ENCODE assay signal across 12 cellular contexts in genomic region chr11:33721984-33722383, GRCh38. TPM values are rescaled to one million over a fixed set of nuclear protein-coding genes. Genes with fewer than 3 reads are reported as not detected.
DNase-seq lines count a peak whose midpoint lies in the region; ATAC-seq, FAIRE-seq and TF ChIP-seq lines count a peak whose summit lies in the region.
"Had no signal": no experiment of that assay in that cellular context is flagged by ENCODE, and none has a peak within 500 bp of the region (broad histone marks: within the 10 kb centered on the region; RNA-seq: fewer than 3 reads in every experiment).

No MANE protein-coding gene starts in this region.

- peaks cover 15% of the 10 kb centered on the region; the same call in 2 of the 3 replicates for H3K4me1 Mint-ChIP-seq in GM23338

- H4K91ac ChIP-seq in trophoblast cell (ENCODE audit: low read depth, low read length), result peak overlapping the region; percentile 93

- peaks cover 61% of the 10 kb centered on the region for H3K4me1 ChIP-seq in ACC112 (ENCODE audit: control insufficient read depth, insufficient read depth, low read length, unreplicated experiment)
- H3K4me1 ChIP-seq in RWPE2 (ENCODE audit: insufficient read depth, poor library complexity, severe bottlenecking), result peaks cover 90% of the 10 kb centered on the region
- peaks cover 8 to 27% of the 10 kb centered on the region in 2 donors for H3K4me1 ChIP-seq in esophagus (ENCODE audit: control insufficient read depth in 2 of 2, insufficient read depth in 2 of 2, low read length in 1 of 2)
- H3K4me1 ChIP-seq in trophoblast cell (ENCODE audit: control insufficient read depth in 1 of 2, insufficient read depth in 2 of 2, low read length in 2 of 2), result peaks cover 27 to 38% of the 10 kb centered on the region in 2 experiments
- peaks cover 0 to 25% (median 5%) of the 10 kb centered on the region in 3 donors for H3K4me1 ChIP-seq in pancreas
- H3K4me1 ChIP-seq in GM23338 (ENCODE audit: insufficient read depth), result no peaks in the 10 kb centered on the region; the same call in 1 of the 2 replicates

- H3K27me3 ChIP-seq in ACC112 (ENCODE audit: insufficient read depth, low read length), result no peaks in the 10 kb centered on the region
- H3K27me3 ChIP-seq in RWPE2 (ENCODE audit: insufficient read depth, poor library complexity, severe bottlenecking), result no peaks in the 10 kb centered on the region
- H3K27me3 ChIP-seq in esophagus (ENCODE audit: control insufficient read depth in 1 of 2, insufficient read depth in 2 of 2, low read length in 2 of 2), result no peaks in the 10 kb centered on the region
- H3K27me3 ChIP-seq in trophoblast cell (ENCODE audit: insufficient read depth, low read length), result no peaks in the 10 kb centered on the region
- H3K27me3 ChIP-seq in pancreas, result no peaks in the 10 kb centered on the region
- H3K27me3 ChIP-seq in GM23338 (ENCODE audit: insufficient read depth), result no peaks in the 10 kb centered on the region

- H3K79me1 ChIP-seq in trophoblast cell (ENCODE audit: low read length), result peaks cover 31% of the 10 kb centered on the region

- 83% methylated on average over 5 of the region's 5 CpGs for WGBS in esophagus, 2 donors
- no CpG with 5 or more reads among the region's 5 CpGs for WGBS in trophoblast cell (ENCODE audit: extremely low coverage, insufficient coverage, insufficient read length)
- WGBS in pancreas, 2 donors, result 75 to 81% methylated on average over 5 of the region's 5 CpGs

- H4K8ac ChIP-seq in trophoblast cell (ENCODE audit: low read depth, low read length), result peak overlapping the region; percentile 57

- FAIRE-seq in pancreas (lab: Jason Lieb, UNC), result no peak

- no peaks in the 10 kb centered on the region; the same call in 1 of the 2 replicates for H3K9me2 ChIP-seq in GM23338 (ENCODE audit: insufficient read depth)

- H3K27ac ChIP-seq in ACC112 (ENCODE audit: low read depth, low read length), result peak overlapping the region; percentile 100
- peak overlapping the region; percentile 91 for H3K27ac ChIP-seq in RWPE2 (ENCODE audit: poor library complexity, severe bottlenecking)
- H3K27ac ChIP-seq in esophagus (ENCODE audit: low read depth in 2 of 2, low read length in 1 of 2), result peak overlapping the region; percentile 18 to 74
- H3K27ac ChIP-seq in trophoblast cell (ENCODE audit: low read depth, low read length), result peak overlapping the region; percentile 78
- H3K27ac ChIP-seq in pancreas, result peak overlapping the region in 2 of 4 donors; percentile 4 to 68
- no peak overlapping the region for H3K27ac ChIP-seq in GM23338 (ENCODE audit: low read depth)
- H3K27ac ChIP-seq: C4-2B had no signal

- no peaks in the 10 kb centered on the region for H3K9me3 Mint-ChIP-seq in GM23338
- H3K9me3 Mint-ChIP-seq: stimulated activated naive B cell treated with anti-CD40 and anti-IgM and Interleukin-4, amounts not matched to agents 10 μg/mL and 1 μg/mL and 100 μg/mL, for 72 hours had no signal

- peaks cover 11% of the 10 kb centered on the region; the same call in 2 of the 3 replicates for H3K36me3 Mint-ChIP-seq in GM23338 (ENCODE audit: low read depth)
- H3K36me3 Mint-ChIP-seq: naive B cell had no signal

- no peak overlapping the region for H3K23ac ChIP-seq in trophoblast cell (ENCODE audit: low read length)

- H3K4me3 Mint-ChIP-seq in GM23338, result no peak overlapping the region
- H3K4me3 Mint-ChIP-seq: naive B cell had no signal

- ATAC-seq in RWPE2 (ENCODE audit: low read depth), result no peak
- ATAC-seq in pancreas, result no peak
- no peak for ATAC-seq in GM23338
- ATAC-seq in HG03135 (IDR thresholded peaks at IDR 0.05; ENCODE audit: unreplicated experiment), result no peak

- H3K27ac Mint-ChIP-seq in GM23338, result no peak overlapping the region
- H3K27ac Mint-ChIP-seq: stimulated activated naive B cell treated with anti-CD40 and anti-IgM and Interleukin-4, amounts not matched to agents 10 μg/mL and 1 μg/mL and 100 μg/mL, for 72 hours had no signal

- H2AFZ ChIP-seq in ACC112 (ENCODE audit: low read length, unreplicated experiment) (no peak overlapping the region), trophoblast cell (ENCODE audit: insufficient read depth, low read length, poor library complexity) (no peak overlapping the region), GM23338 (no peak overlapping the region)

- H3K79me2 ChIP-seq in ACC112 (ENCODE audit: control insufficient read depth, insufficient read depth, low read length, unreplicated experiment) (peaks cover 91% of the 10 kb centered on the region), trophoblast cell (ENCODE audit: control insufficient read depth, insufficient read depth, low read length, poor library complexity) (peaks cover 6% of the 10 kb centered on the region), GM23338 (replicated peaks; ENCODE audit: insufficient read depth) (peaks cover 42% of the 10 kb centered on the region)

- H2BK12ac ChIP-seq in trophoblast cell (ENCODE audit: low read length), result peak overlapping the region; percentile 86

- no peak overlapping the region for H4K12ac ChIP-seq in trophoblast cell (ENCODE audit: low read depth, low read length)

- TF ChIP-seq CTCF in RWPE2 (IDR thresholded peaks at IDR 0.05; ENCODE audit: poor library complexity, severe bottlenecking), result no peak
- no peak for TF ChIP-seq CTCF in pancreas (IDR thresholded peaks at IDR 0.05)
- no peak for TF ChIP-seq CTCF in GM23338 (conservative IDR thresholded peaks at IDR 0.05; ENCODE audit: low read depth in 2 of 2)

- H3K9me3 ChIP-seq in RWPE2 (ENCODE audit: severe bottlenecking) (no peaks in the 10 kb centered on the region), esophagus (ENCODE audit: control insufficient read depth in 2 of 2, insufficient read depth in 1 of 2, low read depth in 1 of 2, low read length in 1 of 2) (no peaks in the 10 kb centered on the region), trophoblast cell (ENCODE audit: insufficient read depth, low read depth, low read length) (no peaks in the 10 kb centered on the region), pancreas (no peaks in the 10 kb centered on the region)

- peaks cover 38% of the 10 kb centered on the region for H3K36me3 ChIP-seq in ACC112 (ENCODE audit: insufficient read depth, low read length)
- H3K36me3 ChIP-seq in RWPE2 (ENCODE audit: low read depth), result peaks cover 90% of the 10 kb centered on the region
- peaks cover 7 to 18% of the 10 kb centered on the region in 2 donors for H3K36me3 ChIP-seq in esophagus (ENCODE audit: control insufficient read depth in 2 of 2, insufficient read depth in 2 of 2, low read length in 1 of 2)
- H3K36me3 ChIP-seq in trophoblast cell (ENCODE audit: control insufficient read depth in 1 of 2, insufficient read depth in 2 of 2, low read length in 2 of 2), result peaks cover 8 to 13% of the 10 kb centered on the region in 2 experiments
- H3K36me3 ChIP-seq in pancreas, result peaks cover 0 to 24% (median 7%) of the 10 kb centered on the region in 3 donors
- H3K36me3 ChIP-seq in GM23338 (ENCODE audit: insufficient read depth), result 0 out of 2 replicates have a peak, but pooled peaks cover 5% of the 10 kb centered on the region

- peaks cover 6% of the 10 kb centered on the region for H3K27me3 Mint-ChIP-seq in GM23338 (ENCODE audit: insufficient read depth, low read depth, poor library complexity)
- H3K27me3 Mint-ChIP-seq: naive B cell had no signal

- H2BK5ac ChIP-seq in trophoblast cell (ENCODE audit: low read depth, low read length, poor library complexity), result peak overlapping the region; percentile 86

- H2AK5ac ChIP-seq in trophoblast cell (ENCODE audit: low read length), result peak overlapping the region; percentile 16

- H2BK120ac ChIP-seq in trophoblast cell (ENCODE audit: insufficient read depth, low read length, poor library complexity), result peak overlapping the region; percentile 65

- DNase-seq in RWPE2 (ENCODE audit: low spot score) (no peak), trophoblast cell (no peak), pancreas (no peak), GM23338 (ENCODE audit: low spot score) (no peak), H4 (ENCODE audit: low spot score) (no peak)
- DNase-seq: effector CD4-positive, alpha-beta T cell; naive B cell; stimulated activated naive B cell treated with anti-CD40 and anti-IgM and Interleukin-4, amounts not matched to agents 10 μg/mL and 1 μg/mL and 100 μg/mL, for 72 hours had no signal

- H3K4me2 ChIP-seq in trophoblast cell (ENCODE audit: low read length) (no peak overlapping the region), GM23338 (no peak overlapping the region)

- intact Hi-C loops in pancreas (cut with DNase I), result no loop called here

- no peaks in the 10 kb centered on the region for H3F3A ChIP-seq in GM23338 (replicated peaks; ENCODE audit: low read depth)

- peak overlapping the region; percentile 44 for H3K4ac ChIP-seq in trophoblast cell (ENCODE audit: low read depth, low read length)

- no peak overlapping the region for H3K9ac ChIP-seq in trophoblast cell (ENCODE audit: low read length)

- peak overlapping the region; percentile 72 for H3K14ac ChIP-seq in trophoblast cell (ENCODE audit: low read length)

- H3K4me3 ChIP-seq in ACC112 (ENCODE audit: low read depth, low read length) (peak overlapping the region; percentile 32; the same call in 1 of the 2 replicates), RWPE2 (ENCODE audit: severe bottlenecking) (no peak overlapping the region), esophagus (ENCODE audit: low read depth in 1 of 2, low read length in 2 of 2) (no peak overlapping the region), trophoblast cell (ENCODE audit: low read depth, low read length) (no peak overlapping the region), pancreas (no peak overlapping the region), GM23338 (no peak overlapping the region)

- peak overlapping the region; percentile 86 for H3K18ac ChIP-seq in trophoblast cell (ENCODE audit: low read length)

- H4K20me1 ChIP-seq in GM23338 (replicated peaks; ENCODE audit: insufficient read depth), result peaks cover 4% of the 10 kb centered on the region; the same call in 1 of the 2 replicates

RNA-seq across cellular contexts. Expression of gene CD59, which starts 14.2 kb away (rescaled TPM):
- polyA plus RNA-seq in esophagus (100 to 1,000 TPM; 328 to 334 TPM), pancreas (100 to 1,000 TPM in 1 of 2 donors, 10 to 100 TPM in 1; 44.4 to 179 TPM), GM23338 (2016; fragmentation: Nextera tagmentation; extraction: Ambion mirVana) (73.9 and 86.6 TPM in 2 replicates)
- 205 and 208 TPM in 2 replicates for polyA plus RNA-seq in trophoblast cell (2013)
- total RNA-seq in pancreas, result 100 to 1,000 TPM; 129 to 495 (median 176) TPM
- total RNA-seq in GM23338 (2014; rRNA removed; shearing (Covaris generic)), result 41.5 and 61.5 TPM in 2 replicates
- 196 and 287 TPM in 2 replicates for total RNA-seq in H4 (2014; rRNA removed; shearing (Covaris generic))

RNA-seq across cellular contexts. Expression of gene C11orf91, which starts 21.4 kb away (rescaled TPM):
- polyA plus RNA-seq in esophagus (under 1 TPM; 0.21 to 0.51 TPM), pancreas (under 1 TPM in 1 of 2 donors, not detected in 1; 0.31 TPM), GM23338 (2016; fragmentation: Nextera tagmentation; extraction: Ambion mirVana) (not detected in 2 replicates)
- 0.11 and 0.12 TPM in 2 replicates for polyA plus RNA-seq in trophoblast cell (2013)
- under 1 TPM in 2 of 6 donors, not detected in 4; 0.26 to 0.28 TPM for total RNA-seq in pancreas
- total RNA-seq in GM23338 (2014; rRNA removed; shearing (Covaris generic)), result not detected in 2 replicates
- total RNA-seq in H4 (2014; rRNA removed; shearing (Covaris generic)), result not detected in 2 replicates

RNA-seq across cellular contexts. Expression of gene FBXO3, which starts 52.3 kb away (rescaled TPM):
- polyA plus RNA-seq in esophagus, result 10 to 100 TPM; 17.1 to 22.9 TPM
- 22.2 and 22.5 TPM in 2 replicates for polyA plus RNA-seq in trophoblast cell (2013)
- total RNA-seq in pancreas, result 10 to 100 TPM; 12.2 to 24.7 (median 16.4) TPM
- 10 to 100 TPM; 13.3 to 26.6 TPM for polyA plus RNA-seq in pancreas
- 28.4 TPM in 2 replicates for total RNA-seq in GM23338 (2014; rRNA removed; shearing (Covaris generic))
- polyA plus RNA-seq in GM23338 (2016; fragmentation: Nextera tagmentation; extraction: Ambion mirVana), result 10.4 and 12.5 TPM in 2 replicates
- 49.9 and 62.1 TPM in 2 replicates for total RNA-seq in H4 (2014; rRNA removed; shearing (Covaris generic))
